In genomic region chr21:42336065-42336464, GRCh38 we compare ENCODE assay signal across 1 cellular context.
A peak's percentile ranks its signal among the peaks of the same experiment; 100 is the strongest.
TF ChIP-seq lines count a peak whose summit lies in the region.

No MANE protein-coding gene starts in this region.

TF ChIP-seq in GM12878, 131 proteins besides CTCF, POLR2A, EP300 and RAD21:
- TF ChIP-seq CHD4 (IDR thresholded peaks at IDR 0.05) (no peak), POU2F2 (IDR thresholded peaks at IDR 0.05; ENCODE audit: borderline replicate concordance, low read depth, low read length) (peak; percentile 73; the same call in 1 of the 3 replicates), BHLHE40 (IDR thresholded peaks at IDR 0.05; ENCODE audit: borderline replicate concordance in 1 of 2, low read depth in 2 of 2, low read length in 1 of 2) (no peak), ZNF622 (IDR thresholded peaks at IDR 0.05) (no peak), FOXM1 (IDR thresholded peaks at IDR 0.05; ENCODE audit: low read depth, low read length) (no peak), ESRRA (IDR thresholded peaks at IDR 0.05; ENCODE audit: low read length) (no peak)
